18 cellular contexts compared by ENCODE assay signal in genomic region chr4:121674696-121675095, GRCh38. TPM values are rescaled to one million over a fixed set of nuclear protein-coding genes. Genes with fewer than 3 reads are reported as not detected.
A peak's percentile ranks its signal among the peaks of the same experiment; 100 is the strongest.
DNase-seq lines count a peak whose midpoint lies in the region; ATAC-seq, FAIRE-seq and TF ChIP-seq lines count a peak whose summit lies in the region.
"Had no signal": no experiment of that assay in that cellular context is flagged by ENCODE, and none has a peak within 500 bp of the region (broad histone marks: within the 10 kb centered on the region; RNA-seq: fewer than 3 reads in every experiment).

No MANE protein-coding gene starts in this region.

- DNase-seq in D341Med (ENCODE audit: low spot score) (peak; percentile 56), NCI-H524 treated with DMSO at 0.1 percent for 48 hours (lab: John Stamatoyannopoulos, UW) (peak; percentile 77), astrocyte (ENCODE audit: low read depth) (no peak), PC-9 (no peak), brain microvascular endothelial cell (no peak)
- no peak for DNase-seq in stimulated activated naive B cell treated with anti-CD40 and anti-IgM and Interleukin-4, amounts not matched to agents 10 μg/mL and 1 μg/mL and 100 μg/mL, for 72 hours
- DNase-seq: 8988T; ACHN; CD4-positive, CD25-positive, alpha-beta regulatory T cell; DMS79; GM23248 had no signal

- peaks cover 56% of the 10 kb centered on the region for H3K4me1 Mint-ChIP-seq in astrocyte (ENCODE audit: low read depth, unreplicated experiment)
- H3K4me1 Mint-ChIP-seq in stimulated activated naive B cell treated with anti-CD40 and anti-IgM and Interleukin-4, amounts not matched to agents 10 μg/mL and 1 μg/mL and 100 μg/mL, for 72 hours: no peaks in the 10 kb centered on the region

- H3K27ac ChIP-seq in astrocyte (ENCODE audit: low read depth, low read length) (no peak overlapping the region), subcutaneous abdominal adipose tissue (ENCODE audit: low read depth, low read length) (peak overlapping the region; percentile 42), PC-9 (no peak overlapping the region), brain microvascular endothelial cell (no peak overlapping the region)
- H3K27ac ChIP-seq: BLaER1 treated with 17β-estradiol and CSF1 and Interleukin-3, amounts not matched to agents 10 nM and 100 nM; GM23248; HL-60 had no signal

- H3K4me1 ChIP-seq in astrocyte (ENCODE audit: insufficient read depth, low read length) (peaks cover 17% of the 10 kb centered on the region), subcutaneous abdominal adipose tissue (ENCODE audit: control insufficient read depth in 5 of 5, insufficient read depth in 5 of 5, low read length in 5 of 5) (peaks cover 0 to 8% (median 3%) of the 10 kb centered on the region in 5 donors), PC-9 (replicated peaks; ENCODE audit: insufficient read depth) (no peaks in the 10 kb centered on the region)
- H3K4me1 ChIP-seq: BLaER1 treated with 17β-estradiol and CSF1 and Interleukin-3, amounts not matched to agents 10 nM and 100 nM had no signal

- no peaks in the 10 kb centered on the region for H3K9me3 Mint-ChIP-seq in astrocyte (ENCODE audit: unreplicated experiment)
- H3K9me3 Mint-ChIP-seq in stimulated activated naive B cell treated with anti-CD40 and anti-IgM and Interleukin-4, amounts not matched to agents 10 μg/mL and 1 μg/mL and 100 μg/mL, for 72 hours: no peaks in the 10 kb centered on the region

- H3K27me3 Mint-ChIP-seq in astrocyte (ENCODE audit: low read depth, unreplicated experiment): no peaks in the 10 kb centered on the region
- H3K27me3 Mint-ChIP-seq in stimulated activated naive B cell treated with anti-CD40 and anti-IgM and Interleukin-4, amounts not matched to agents 10 μg/mL and 1 μg/mL and 100 μg/mL, for 72 hours: no peaks in the 10 kb centered on the region
- H3K27me3 Mint-ChIP-seq: CD4-positive, CD25-positive, alpha-beta regulatory T cell had no signal

- peak; percentile 66 for FAIRE-seq in astrocyte (lab: Jason Lieb, UNC)
- FAIRE-seq: GM12878, GM18507, H54 had no signal

- H3K4me3 ChIP-seq in astrocyte (ENCODE audit: insufficient read depth, low read depth, low read length) (no peak overlapping the region), subcutaneous abdominal adipose tissue (ENCODE audit: low read depth in 1 of 5, low read length in 5 of 5) (no peak overlapping the region), PC-9 (no peak overlapping the region), brain microvascular endothelial cell (ENCODE audit: low read depth, low read length) (no peak overlapping the region)
- H3K4me3 ChIP-seq: BLaER1 treated with 17β-estradiol and CSF1 and Interleukin-3, amounts not matched to agents 10 nM and 100 nM; GM12878; GM23248 had no signal

- H3K36me3 Mint-ChIP-seq in astrocyte (ENCODE audit: low read depth, unreplicated experiment): peaks cover 14% of the 10 kb centered on the region
- H3K36me3 Mint-ChIP-seq in stimulated activated naive B cell treated with anti-CD40 and anti-IgM and Interleukin-4, amounts not matched to agents 10 μg/mL and 1 μg/mL and 100 μg/mL, for 72 hours: peaks cover 35 to 53% of the 10 kb centered on the region in 2 donors

- peaks cover 40% of the 10 kb centered on the region for H3F3A ChIP-seq in PC-9 (ENCODE audit: insufficient read depth, low read depth)

- CTCF ChIA-PET in PC-9 (lab: Charles Lee): no interaction called here

- no peaks in the 10 kb centered on the region for H3K9me2 ChIP-seq in PC-9 (ENCODE audit: insufficient read depth)

- peaks cover 59% of the 10 kb centered on the region for H3K79me2 ChIP-seq in astrocyte (ENCODE audit: insufficient read depth, low read length)
- no peaks in the 10 kb centered on the region for H3K79me2 ChIP-seq in PC-9 (ENCODE audit: low read depth)

- H3K9me3 ChIP-seq in astrocyte (ENCODE audit: insufficient read depth, low read depth, low read length) (no peaks in the 10 kb centered on the region), subcutaneous abdominal adipose tissue (ENCODE audit: control insufficient read depth in 5 of 5, low read length in 5 of 5) (no peaks in the 10 kb centered on the region), PC-9 (ENCODE audit: insufficient read depth, low read depth) (no peaks in the 10 kb centered on the region)
- H3K9me3 ChIP-seq: BLaER1 treated with 17β-estradiol and CSF1 and Interleukin-3, amounts not matched to agents 10 nM and 100 nM had no signal

- peaks cover 83% of the 10 kb centered on the region for H3K36me3 ChIP-seq in astrocyte (ENCODE audit: insufficient read depth, low read length)
- H3K36me3 ChIP-seq in subcutaneous abdominal adipose tissue (ENCODE audit: control insufficient read depth in 5 of 5, insufficient read depth in 5 of 5, low read length in 5 of 5): peaks cover 76 to 93% (median 88%) of the 10 kb centered on the region in 5 donors
- peaks cover 67% of the 10 kb centered on the region for H3K36me3 ChIP-seq in PC-9 (ENCODE audit: low read depth)
- H3K36me3 ChIP-seq in brain microvascular endothelial cell (replicated peaks): peaks cover 83% of the 10 kb centered on the region

- no peak overlapping the region for H3K9ac ChIP-seq in astrocyte (ENCODE audit: low read length)
- H3K9ac ChIP-seq in subcutaneous abdominal adipose tissue (ENCODE audit: low read length in 5 of 5): no peak overlapping the region
- H3K9ac ChIP-seq: BLaER1 treated with 17β-estradiol and CSF1 and Interleukin-3, amounts not matched to agents 10 nM and 100 nM; GM23248 had no signal

- no peak overlapping the region for H3K4me2 ChIP-seq in astrocyte (ENCODE audit: low read length)
- H3K4me2 ChIP-seq in PC-9: no peak overlapping the region
- H3K4me2 ChIP-seq: BLaER1 treated with 17β-estradiol and CSF1 and Interleukin-3, amounts not matched to agents 10 nM and 100 nM had no signal

- POLR2A ChIA-PET in PC-9 (lab: Charles Lee; ENCODE audit: unreplicated experiment): no interaction called here

- no peak overlapping the region for H3K27ac Mint-ChIP-seq in astrocyte (ENCODE audit: unreplicated experiment)
- H3K27ac Mint-ChIP-seq in stimulated activated naive B cell treated with anti-CD40 and anti-IgM and Interleukin-4, amounts not matched to agents 10 μg/mL and 1 μg/mL and 100 μg/mL, for 72 hours: no peak overlapping the region

- intact Hi-C loops in PC-9 (cut with micrococcal nuclease; ENCODE audit: unreplicated experiment): loop anchor here (10.0 kb wide), 1 partner anchor 50 kb away; no protein-coding TSS in a partner anchor

- BruUV-seq in PC-9 (replicated peaks; lab: Mats Ljungman, UMichigan): no TSS peak

- H2AFZ ChIP-seq in astrocyte (ENCODE audit: low read depth, low read length): no peak overlapping the region
- no peak overlapping the region for H2AFZ ChIP-seq in PC-9
- H2AFZ ChIP-seq: GM23248 had no signal

- no peak for ATAC-seq in stimulated activated naive B cell treated with anti-CD40 and anti-IgM and Interleukin-4, amounts not matched to agents 10 μg/mL and 1 μg/mL and 100 μg/mL, for 72 hours (replicated peaks)
- ATAC-seq: GM12878, HCT116 had no signal

- H3K4me3 Mint-ChIP-seq in astrocyte (ENCODE audit: unreplicated experiment): no peak overlapping the region
- no peak overlapping the region for H3K4me3 Mint-ChIP-seq in stimulated activated naive B cell treated with anti-CD40 and anti-IgM and Interleukin-4, amounts not matched to agents 10 μg/mL and 1 μg/mL and 100 μg/mL, for 72 hours
- H3K4me3 Mint-ChIP-seq: CD4-positive, CD25-positive, alpha-beta regulatory T cell had no signal

- in situ Hi-C loops in brain microvascular endothelial cell (cut with HindIII; ENCODE audit: low pct_ligation_motif_present, low sequenced_read_pairs): no loop called here

- H4K20me1 ChIP-seq in astrocyte (ENCODE audit: insufficient read depth, low read length) (peaks cover 60% of the 10 kb centered on the region), PC-9 (ENCODE audit: insufficient read depth) (no peaks in the 10 kb centered on the region)

- H3K27me3 ChIP-seq in astrocyte (ENCODE audit: insufficient read depth, low read length): no peaks in the 10 kb centered on the region
- H3K27me3 ChIP-seq in subcutaneous abdominal adipose tissue (ENCODE audit: control insufficient read depth in 5 of 5, insufficient read depth in 4 of 5, low read length in 5 of 5): no peaks in the 10 kb centered on the region
- H3K27me3 ChIP-seq in PC-9 (ENCODE audit: insufficient read depth, low read depth): no peaks in the 10 kb centered on the region
- no peaks in the 10 kb centered on the region for H3K27me3 ChIP-seq in brain microvascular endothelial cell (replicated peaks)
- H3K27me3 ChIP-seq: BLaER1 treated with 17β-estradiol and CSF1 and Interleukin-3, amounts not matched to agents 10 nM and 100 nM had no signal

- TF ChIP-seq CTCF in astrocyte (IDR thresholded peaks at IDR 0.05; ENCODE audit: insufficient read depth, low read depth, low read length) (no peak), PC-9 (conservative IDR thresholded peaks at IDR 0.05) (no peak), brain microvascular endothelial cell (IDR thresholded peaks at IDR 0.05; ENCODE audit: low read depth, low read length, missing control alignments) (no peak)

RNA-seq across cellular contexts. Expression of gene ANXA5, which starts 22.1 kb away (rescaled TPM):
- total RNA-seq in astrocyte (682 and 793 TPM in 2 replicates), PC-9 (2021) (177 and 230 TPM in 2 replicates)

Comparison
In these comparisons a context has a peak if more than half of its experiments do, and no peak if none do; other contexts are left out.
1. DNase-seq: peak in D341Med (single experiment) and NCI-H524 treated with DMSO at 0.1 percent for 48 hours (single experiment); none in astrocyte (single experiment), stimulated activated naive B cell treated with anti-CD40 and anti-IgM and Interleukin-4, amounts not matched to agents 10 μg/mL and 1 μg/mL and 100 μg/mL, for 72 hours (single experiment), PC-9 (0 of 2) and brain microvascular endothelial cell (single experiment).